Comparison of ENCODE assay signal across 15 cellular contexts in genomic region chr3:124640907-124641306, GRCh38.
DNase-seq lines count a peak whose midpoint lies in the region; ATAC-seq and TF ChIP-seq lines count a peak whose summit lies in the region.
"Had no signal": no experiment of that assay in that cellular context is flagged by ENCODE, and none has a peak within 500 bp of the region (broad histone marks: within the 10 kb centered on the region; RNA-seq: fewer than 3 reads in every experiment).

No MANE protein-coding gene starts in this region.

- no peak overlapping the region for H3K9ac ChIP-seq in smooth muscle cell (ENCODE audit: low read depth)
- H3K9ac ChIP-seq: BLaER1 had no signal

- intact Hi-C loops in activated naive CD4-positive, alpha-beta T cell treated with anti-CD3 and anti-CD28 coated beads for 36 hours (cut with micrococcal nuclease): loop anchor here (1.0 to 5.0 kb wide), 6 partner anchors 11 to 57 kb away; no protein-coding TSS in a partner anchor
- intact Hi-C loops in Caco-2 (cut with micrococcal nuclease; ENCODE audit: unreplicated experiment): loop anchor here (1.0 to 2.0 kb wide), 3 partner anchors 14 to 76 kb away; no protein-coding TSS in a partner anchor

- WGBS in smooth muscle cell (ENCODE audit: low lambda C conversion rate): 51% methylated on average over 8 of the region's 8 CpGs

- no peaks in the 10 kb centered on the region for H3K79me2 ChIP-seq in smooth muscle cell (ENCODE audit: low read depth)

- H3K4me1 Mint-ChIP-seq in activated naive CD4-positive, alpha-beta T cell treated with anti-CD3 and anti-CD28 coated beads for 36 hours (ENCODE audit: low read depth): peaks cover 29% of the 10 kb centered on the region
- H3K4me1 Mint-ChIP-seq in Caco-2 (ENCODE audit: low read depth, unreplicated experiment): peaks cover 48% of the 10 kb centered on the region
- peaks cover 75% of the 10 kb centered on the region for H3K4me1 Mint-ChIP-seq in activated CD8-positive, alpha-beta T cell treated with anti-CD3 and anti-CD28 coated beads, Interleukin-2, amount 10 ng/mL, durations not matched to agents 7 days and 5 days (ENCODE audit: low read depth)

- H3K4me3 ChIP-seq in Caco-2 (ENCODE audit: low read depth, low read length): no peak overlapping the region
- no peak overlapping the region for H3K4me3 ChIP-seq in smooth muscle cell
- H3K4me3 ChIP-seq: BLaER1 had no signal

- ATAC-seq in activated CD8-positive, alpha-beta T cell treated with anti-CD3 and anti-CD28 coated beads, Interleukin-2, amount 10 ng/mL, durations not matched to agents 7 days and 5 days: no peak
- ATAC-seq in GM21825 (IDR thresholded peaks at IDR 0.05; ENCODE audit: unreplicated experiment): no peak

- no peak overlapping the region for H3K27ac ChIP-seq in smooth muscle cell (ENCODE audit: low read depth)
- H3K27ac ChIP-seq: 22Rv1, BLaER1 had no signal

- no TSS peak for BruUV-seq in Caco-2 (replicated peaks; lab: Mats Ljungman, UMichigan)

- no peak for TF ChIP-seq CTCF in Caco-2 (IDR thresholded peaks at IDR 0.05; ENCODE audit: insufficient read depth in 1 of 2, low read depth in 1 of 2, low read length in 1 of 2, severe bottlenecking in 1 of 2, unreplicated experiment in 1 of 2)
- no peak for TF ChIP-seq CTCF in smooth muscle cell (IDR thresholded peaks at IDR 0.05; ENCODE audit: borderline replicate concordance, insufficient read depth, poor library complexity, severe bottlenecking)

- H3K36me3 ChIP-seq in Caco-2 (ENCODE audit: control insufficient read depth, insufficient read depth, low read length) (peaks cover 2% of the 10 kb centered on the region; the same call in 1 of the 2 replicates), smooth muscle cell (ENCODE audit: low read depth) (no peaks in the 10 kb centered on the region)
- H3K36me3 ChIP-seq: BLaER1 had no signal

- H3K4me2 ChIP-seq in smooth muscle cell: peak overlapping the region; percentile 13

- DNase-seq in activated naive CD4-positive, alpha-beta T cell treated with anti-CD3 and anti-CD28 coated beads for 36 hours: no peak
- no peak for DNase-seq in activated naive CD4-positive, alpha-beta T cell treated with Interleukin-2 at 50 U/mL for 16 hours
- no peak for DNase-seq in Caco-2
- no peak for DNase-seq in activated CD8-positive, alpha-beta T cell treated with anti-CD3 and anti-CD28 coated beads, Interleukin-2, amount 10 ng/mL, durations not matched to agents 7 days and 5 days
- no peak for DNase-seq in smooth muscle cell (lab: John Stamatoyannopoulos, UW; ENCODE audit: unreplicated experiment)
- DNase-seq in AML-193 (lab: John Stamatoyannopoulos, UW): no peak
- no peak for DNase-seq in NCI-H2081 treated with DMSO at 0.1 percent for 48 hours (lab: John Stamatoyannopoulos, UW)
- DNase-seq: Calu3, DMS 273 treated with DMSO at 0.1 percent for 48 hours, GOT3, H9, IMR-90 had no signal

- no peaks in the 10 kb centered on the region for H3F3A ChIP-seq in smooth muscle cell (ENCODE audit: low read depth)

- peaks cover 2% of the 10 kb centered on the region for H3K27me3 Mint-ChIP-seq in activated naive CD4-positive, alpha-beta T cell treated with anti-CD3 and anti-CD28 coated beads for 36 hours (ENCODE audit: low read depth)
- no peaks in the 10 kb centered on the region for H3K27me3 Mint-ChIP-seq in Caco-2 (ENCODE audit: insufficient read depth, unreplicated experiment)
- peaks cover 16% of the 10 kb centered on the region for H3K27me3 Mint-ChIP-seq in activated CD8-positive, alpha-beta T cell treated with anti-CD3 and anti-CD28 coated beads, Interleukin-2, amount 10 ng/mL, durations not matched to agents 7 days and 5 days (ENCODE audit: low read depth)

- H3K4me3 Mint-ChIP-seq in activated naive CD4-positive, alpha-beta T cell treated with anti-CD3 and anti-CD28 coated beads for 36 hours: no peak overlapping the region
- no peak overlapping the region for H3K4me3 Mint-ChIP-seq in Caco-2 (ENCODE audit: unreplicated experiment)
- H3K4me3 Mint-ChIP-seq in activated CD8-positive, alpha-beta T cell treated with anti-CD3 and anti-CD28 coated beads, Interleukin-2, amount 10 ng/mL, durations not matched to agents 7 days and 5 days: no peak overlapping the region
- H3K4me3 Mint-ChIP-seq: H9 had no signal

- H3K27me3 ChIP-seq in Caco-2 (replicated peaks; ENCODE audit: control insufficient read depth, insufficient read depth, low read length): no peaks in the 10 kb centered on the region
- no peaks in the 10 kb centered on the region for H3K27me3 ChIP-seq in smooth muscle cell (ENCODE audit: low read depth)
- H3K27me3 ChIP-seq: BLaER1 had no signal

- H3K9me3 Mint-ChIP-seq in activated naive CD4-positive, alpha-beta T cell treated with anti-CD3 and anti-CD28 coated beads for 36 hours: no peaks in the 10 kb centered on the region
- peaks cover 9% of the 10 kb centered on the region for H3K9me3 Mint-ChIP-seq in Caco-2 (ENCODE audit: unreplicated experiment)
- H3K9me3 Mint-ChIP-seq in activated CD8-positive, alpha-beta T cell treated with anti-CD3 and anti-CD28 coated beads, Interleukin-2, amount 10 ng/mL, durations not matched to agents 7 days and 5 days (ENCODE audit: insufficient read depth): no peaks in the 10 kb centered on the region
- H3K9me3 Mint-ChIP-seq: H9 had no signal

- no peak overlapping the region for H2AFZ ChIP-seq in smooth muscle cell (ENCODE audit: low read depth)

- peaks cover 6% of the 10 kb centered on the region for H3K36me3 Mint-ChIP-seq in activated naive CD4-positive, alpha-beta T cell treated with anti-CD3 and anti-CD28 coated beads for 36 hours (ENCODE audit: low read depth)
- peaks cover 49% of the 10 kb centered on the region for H3K36me3 Mint-ChIP-seq in Caco-2 (ENCODE audit: insufficient read depth, unreplicated experiment)
- H3K36me3 Mint-ChIP-seq in activated CD8-positive, alpha-beta T cell treated with anti-CD3 and anti-CD28 coated beads, Interleukin-2, amount 10 ng/mL, durations not matched to agents 7 days and 5 days (ENCODE audit: low read depth): peaks cover 16% of the 10 kb centered on the region

- H4K20me1 ChIP-seq in smooth muscle cell (ENCODE audit: low read depth): no peaks in the 10 kb centered on the region
- H4K20me1 ChIP-seq: BLaER1 had no signal

- H3K9me3 ChIP-seq in Caco-2: no peaks in the 10 kb centered on the region
- H3K9me3 ChIP-seq in smooth muscle cell (replicated peaks; ENCODE audit: low read depth): no peaks in the 10 kb centered on the region

- POLR2A ChIA-PET in Caco-2 (lab: Charles Lee): interaction anchor here (1.6 kb wide), 1 partner anchor 14 kb away, joined by 13 read pairs; no protein-coding TSS in a partner anchor
- POLR2A ChIA-PET in activated CD8-positive, alpha-beta T cell treated with anti-CD3 and anti-CD28 coated beads, Interleukin-2, amount 10 ng/mL, durations not matched to agents 7 days and 5 days (lab: Charles Lee): no interaction called here

- H3K4me1 ChIP-seq in Caco-2 (peaks cover 62% of the 10 kb centered on the region), smooth muscle cell (ENCODE audit: low read depth) (no peaks in the 10 kb centered on the region)

- CTCF ChIA-PET in activated naive CD4-positive, alpha-beta T cell treated with anti-CD3 and anti-CD28 coated beads for 36 hours (lab: Charles Lee): interaction anchor here (1.6 kb wide), 1 partner anchor 11 kb away, joined by 7 read pairs; no protein-coding TSS in a partner anchor
- CTCF ChIA-PET in Caco-2 (lab: Charles Lee): no interaction called here
- CTCF ChIA-PET in activated CD8-positive, alpha-beta T cell treated with anti-CD3 and anti-CD28 coated beads, Interleukin-2, amount 10 ng/mL, durations not matched to agents 7 days and 5 days (lab: Charles Lee): interaction anchor here (1.2 to 1.9 kb wide), 3 partner anchors 10 to 48 kb away, joined by 3 to 10 read pairs (median 4); no protein-coding TSS in a partner anchor

- H3K27ac Mint-ChIP-seq in activated naive CD4-positive, alpha-beta T cell treated with anti-CD3 and anti-CD28 coated beads for 36 hours: peak overlapping the region; percentile 14
- H3K27ac Mint-ChIP-seq in Caco-2 (ENCODE audit: unreplicated experiment): peak overlapping the region; percentile 70
- peak overlapping the region; percentile 84 for H3K27ac Mint-ChIP-seq in activated CD8-positive, alpha-beta T cell treated with anti-CD3 and anti-CD28 coated beads, Interleukin-2, amount 10 ng/mL, durations not matched to agents 7 days and 5 days

Comparison
In these comparisons a context has a peak if more than half of its experiments do, and no peak if none do; other contexts are left out.
1. H3K27ac Mint-ChIP-seq: peak in every context shown above with its lines; median percentile 84 in activated CD8-positive, alpha-beta T cell treated with anti-CD3 and anti-CD28 coated beads, Interleukin-2, amount 10 ng/mL, durations not matched to agents 7 days and 5 days; 70 in Caco-2; 14 in activated naive CD4-positive, alpha-beta T cell treated with anti-CD3 and anti-CD28 coated beads for 36 hours.